12 cellular contexts compared by ENCODE assay signal in genomic region chr3:12884104-12884742, GRCh38. TPM values are rescaled to one million over a fixed set of nuclear protein-coding genes. Genes with fewer than 3 reads are reported as not detected.
A peak's percentile ranks its signal among the peaks of the same experiment; 100 is the strongest.
DNase-seq lines count a peak whose midpoint lies in the region; ATAC-seq and TF ChIP-seq lines count a peak whose summit lies in the region.
"Had no signal": no experiment of that assay in that cellular context is flagged by ENCODE, and none has a peak within 500 bp of the region (broad histone marks: within the 10 kb centered on the region; RNA-seq: fewer than 3 reads in every experiment).

No MANE protein-coding gene starts in this region.

- H3K4me1 ChIP-seq in OCI-LY1 (ENCODE audit: insufficient read depth, low read length, severe bottlenecking): peaks cover 17% of the 10 kb centered on the region
- no peaks in the 10 kb centered on the region for H3K4me1 ChIP-seq in aorta (ENCODE audit: control insufficient read depth in 1 of 2, insufficient read depth in 2 of 2, low read length in 2 of 2)
- H3K4me1 ChIP-seq: vagina had no signal

- 19 to 24% methylated on average over 18 of the region's 18 CpGs for WGBS in aorta, 2 donors

- intact Hi-C loops in aorta (cut with DNase I): no loop called here

- H2AFZ ChIP-seq in OCI-LY1 (ENCODE audit: low read length): no peak overlapping the region
- H2AFZ ChIP-seq: hepatocyte had no signal

- no peaks in the 10 kb centered on the region for H3K79me2 ChIP-seq in OCI-LY1 (ENCODE audit: insufficient read depth, low read length)
- H3K79me2 ChIP-seq: hepatocyte had no signal

- H3K4me1 Mint-ChIP-seq in activated naive CD4-positive, alpha-beta T cell treated with anti-CD3 and anti-CD28 coated beads, Interleukin-2, amount 10 ng/mL, durations not matched to agents 7 days and 5 days: peaks cover 16% of the 10 kb centered on the region

- no peak overlapping the region for H3K4me3 ChIP-seq in OCI-LY1 (ENCODE audit: low read depth, low read length, poor library complexity, severe bottlenecking)
- no peak overlapping the region for H3K4me3 ChIP-seq in aorta (ENCODE audit: low read length in 2 of 2)
- H3K4me3 ChIP-seq: hepatocyte, vagina had no signal

- no peak overlapping the region for H3K9ac ChIP-seq in OCI-LY1 (ENCODE audit: low read length)

- H3K9me3 Mint-ChIP-seq in activated naive CD4-positive, alpha-beta T cell treated with anti-CD3 and anti-CD28 coated beads, Interleukin-2, amount 10 ng/mL, durations not matched to agents 7 days and 5 days: peaks cover 5% of the 10 kb centered on the region
- H3K9me3 Mint-ChIP-seq: activated T-cell treated with anti-CD3 and anti-CD28 coated beads, Interleukin-2, amount 50 U/mL, for 72 hours had no signal

- no peak overlapping the region for H3K27ac Mint-ChIP-seq in activated naive CD4-positive, alpha-beta T cell treated with anti-CD3 and anti-CD28 coated beads, Interleukin-2, amount 10 ng/mL, durations not matched to agents 7 days and 5 days
- H3K27ac Mint-ChIP-seq: activated T-cell treated with anti-CD3 and anti-CD28 coated beads, Interleukin-2, amount 50 U/mL, for 72 hours had no signal

- H3K27ac ChIP-seq in OCI-LY1 (ENCODE audit: low read depth, low read length, poor library complexity, severe bottlenecking) (no peak overlapping the region), aorta (ENCODE audit: low read depth in 1 of 2, low read length in 2 of 2) (peak overlapping the region in 1 of 2 donors; percentile 19)
- H3K27ac ChIP-seq: hepatocyte, vagina had no signal

- H3K9me2 ChIP-seq in OCI-LY1 (ENCODE audit: low read depth, low read length): no peaks in the 10 kb centered on the region

- H3K36me3 ChIP-seq in OCI-LY1 (ENCODE audit: insufficient read depth, low read length) (no peaks in the 10 kb centered on the region), aorta (ENCODE audit: control insufficient read depth in 1 of 2, insufficient read depth in 2 of 2, low read length in 1 of 2) (no peaks in the 10 kb centered on the region)
- H3K36me3 ChIP-seq: vagina had no signal

- H3K27me3 ChIP-seq in OCI-LY1 (ENCODE audit: insufficient read depth, low read length): peaks cover 13% of the 10 kb centered on the region; the same call in 1 of the 2 replicates
- H3K27me3 ChIP-seq in aorta (ENCODE audit: control insufficient read depth in 1 of 2, insufficient read depth in 2 of 2, low read length in 1 of 2): no peaks in the 10 kb centered on the region
- H3K27me3 ChIP-seq: vagina had no signal

- no peak overlapping the region for H3K4me2 ChIP-seq in OCI-LY1 (ENCODE audit: low read length)
- H3K4me2 ChIP-seq: hepatocyte had no signal

- no peaks in the 10 kb centered on the region for H3K9me3 ChIP-seq in OCI-LY1 (ENCODE audit: low read length)
- no peaks in the 10 kb centered on the region for H3K9me3 ChIP-seq in aorta (ENCODE audit: control insufficient read depth, low read length)
- H3K9me3 ChIP-seq: vagina had no signal

- peak; percentile 9; the same call in 1 of the 2 replicates for TF ChIP-seq CTCF in OCI-LY1 (IDR thresholded peaks at IDR 0.05; ENCODE audit: low read length)

- H3F3A ChIP-seq in OCI-LY1 (ENCODE audit: insufficient read depth, low read length): no peaks in the 10 kb centered on the region

- peak; percentile 85 for ATAC-seq in aorta (ENCODE audit: low FRiP score)
- ATAC-seq: activated T-cell treated with anti-CD3 and anti-CD28 coated beads, Interleukin-2, amount 50 U/mL, for 72 hours; naive thymus-derived CD8-positive, alpha-beta T cell had no signal

- CTCF ChIA-PET in activated naive CD4-positive, alpha-beta T cell treated with anti-CD3 and anti-CD28 coated beads, Interleukin-2, amount 10 ng/mL, durations not matched to agents 7 days and 5 days (lab: Charles Lee): interaction anchor here (1.1 to 1.2 kb wide), 2 partner anchors 8 to 80 kb away, joined by 3 to 4 read pairs; no protein-coding TSS in a partner anchor

- H3K36me3 Mint-ChIP-seq in activated naive CD4-positive, alpha-beta T cell treated with anti-CD3 and anti-CD28 coated beads, Interleukin-2, amount 10 ng/mL, durations not matched to agents 7 days and 5 days: no peaks in the 10 kb centered on the region
- H3K36me3 Mint-ChIP-seq: naive thymus-derived CD8-positive, alpha-beta T cell had no signal

- DNase-seq in fibroblast of gingiva (ENCODE audit: low read depth) (peak; percentile 26), myocyte (ENCODE audit: low read depth) (peak; percentile 79), aorta (peak; percentile 83 to 90), NCI-H748 treated with DMSO at 0.1 percent for 48 hours (lab: John Stamatoyannopoulos, UW) (no peak)
- no peak for DNase-seq in activated naive CD4-positive, alpha-beta T cell treated with anti-CD3 and anti-CD28 coated beads, Interleukin-2, amount 10 ng/mL, durations not matched to agents 7 days and 5 days
- DNase-seq in stimulated activated naive CD4-positive, alpha-beta T cell (lab: John Stamatoyannopoulos, UW): no peak
- DNase-seq: activated T-cell treated with anti-CD3 and anti-CD28 coated beads, Interleukin-2, amount 50 U/mL, for 72 hours; DMS53; naive thymus-derived CD8-positive, alpha-beta T cell had no signal

- peaks cover 55% of the 10 kb centered on the region for H3K27me3 Mint-ChIP-seq in activated naive CD4-positive, alpha-beta T cell treated with anti-CD3 and anti-CD28 coated beads, Interleukin-2, amount 10 ng/mL, durations not matched to agents 7 days and 5 days

- H3K4me3 Mint-ChIP-seq in activated naive CD4-positive, alpha-beta T cell treated with anti-CD3 and anti-CD28 coated beads, Interleukin-2, amount 10 ng/mL, durations not matched to agents 7 days and 5 days: no peak overlapping the region
- H3K4me3 Mint-ChIP-seq: activated T-cell treated with anti-CD3 and anti-CD28 coated beads, Interleukin-2, amount 50 U/mL, for 72 hours had no signal

- no peaks in the 10 kb centered on the region for H4K20me1 ChIP-seq in OCI-LY1 (ENCODE audit: insufficient read depth, low read length)

RNA-seq across cellular contexts. Expression of gene RPL32, which starts 42.9 kb away (rescaled TPM):
- total RNA-seq in myocyte (456 and 1,124 TPM in 2 replicates), aorta (1,000 to 10,000 TPM; 1,255 to 1,309 TPM)
- 1,975 TPM for polyA plus RNA-seq in myocyte (2012)
- 1,000 to 10,000 TPM; 2,819 to 3,270 TPM for polyA plus RNA-seq in aorta

Comparison
In these comparisons a context has a peak if more than half of its experiments do, and no peak if none do; other contexts are left out.
1. DNase-seq: peak in fibroblast of gingiva (single experiment), myocyte (single experiment) and aorta (2 of 2); none in activated naive CD4-positive, alpha-beta T cell treated with anti-CD3 and anti-CD28 coated beads, Interleukin-2, amount 10 ng/mL, durations not matched to agents 7 days and 5 days (single experiment), stimulated activated naive CD4-positive, alpha-beta T cell (0 of 6) and NCI-H748 treated with DMSO at 0.1 percent for 48 hours (single experiment).